ENCODE assay signal across 1 cellular context in the genomic region with DNA sequence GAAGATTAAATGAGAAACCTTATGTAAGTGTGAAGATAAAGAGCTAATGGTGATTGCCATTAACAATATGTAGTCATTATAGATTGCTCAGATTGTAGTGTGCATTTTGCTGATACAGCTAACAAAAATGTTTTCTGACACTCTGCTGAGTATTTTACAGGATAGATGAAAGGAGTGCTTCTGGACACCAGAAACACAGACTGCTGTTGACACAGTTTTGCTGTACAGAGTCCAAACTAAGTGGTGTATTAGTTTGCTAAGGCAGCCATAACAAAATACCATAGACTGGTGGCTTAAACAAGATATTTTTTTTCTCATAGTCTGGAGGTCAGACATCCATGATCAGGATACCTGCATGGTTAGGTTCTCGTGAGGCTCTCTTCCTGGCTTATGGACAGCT.
TF ChIP-seq lines count a peak whose summit lies in the region.

No MANE protein-coding gene starts in this region.

TF ChIP-seq in HepG2, 621 proteins besides CTCF, POLR2A, EP300 and RAD21 (continued from another document and continues in another):
- TF ChIP-seq, protein P1, sequence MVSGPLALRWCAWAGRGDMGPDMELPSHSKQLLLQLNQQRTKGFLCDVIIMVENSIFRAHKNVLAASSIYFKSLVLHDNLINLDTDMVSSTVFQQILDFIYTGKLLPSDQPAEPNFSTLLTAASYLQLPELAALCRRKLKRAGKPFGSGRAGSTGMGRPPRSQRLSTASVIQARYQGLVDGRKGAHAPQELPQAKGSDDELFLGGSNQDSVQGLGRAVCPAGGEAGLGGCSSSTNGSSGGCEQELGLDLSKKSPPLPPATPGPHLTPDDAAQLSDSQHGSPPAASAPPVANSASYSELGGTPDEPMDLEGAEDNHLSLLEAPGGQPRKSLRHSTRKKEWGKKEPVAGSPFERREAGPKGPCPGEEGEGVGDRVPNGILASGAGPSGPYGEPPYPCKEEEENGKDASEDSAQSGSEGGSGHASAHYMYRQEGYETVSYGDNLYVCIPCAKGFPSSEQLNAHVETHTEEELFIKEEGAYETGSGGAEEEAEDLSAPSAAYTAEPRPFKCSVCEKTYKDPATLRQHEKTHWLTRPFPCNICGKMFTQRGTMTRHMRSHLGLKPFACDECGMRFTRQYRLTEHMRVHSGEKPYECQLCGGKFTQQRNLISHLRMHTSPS (CRISPR knock-in tag; IDR thresholded peaks at IDR 0.05; ENCODE audit: low read depth): no peak
- TF ChIP-seq, protein P2, sequence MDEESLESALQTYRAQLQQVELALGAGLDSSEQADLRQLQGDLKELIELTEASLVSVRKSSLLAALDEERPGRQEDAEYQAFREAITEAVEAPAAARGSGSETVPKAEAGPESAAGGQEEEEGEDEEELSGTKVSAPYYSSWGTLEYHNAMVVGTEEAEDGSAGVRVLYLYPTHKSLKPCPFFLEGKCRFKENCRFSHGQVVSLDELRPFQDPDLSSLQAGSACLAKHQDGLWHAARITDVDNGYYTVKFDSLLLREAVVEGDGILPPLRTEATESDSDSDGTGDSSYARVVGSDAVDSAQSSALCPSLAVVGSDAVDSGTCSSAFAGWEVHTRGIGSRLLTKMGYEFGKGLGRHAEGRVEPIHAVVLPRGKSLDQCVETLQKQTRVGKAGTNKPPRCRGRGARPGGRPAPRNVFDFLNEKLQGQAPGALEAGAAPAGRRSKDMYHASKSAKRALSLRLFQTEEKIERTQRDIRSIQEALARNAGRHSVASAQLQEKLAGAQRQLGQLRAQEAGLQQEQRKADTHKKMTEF (CRISPR knock-in tag; IDR thresholded peaks at IDR 0.05): peak; percentile 35; the same call in 1 of the 2 replicates
- no peak for TF ChIP-seq DNMT3B (CRISPR knock-in tag; conservative IDR thresholded peaks at IDR 0.05)
- peak; percentile 67 for TF ChIP-seq GATAD2A (CRISPR knock-in tag; IDR thresholded peaks at IDR 0.05)
- no peak for TF ChIP-seq ZNF567 (CRISPR knock-in tag; IDR thresholded peaks at IDR 0.05; ENCODE audit: borderline replicate concordance)
- TF ChIP-seq TBP (CRISPR knock-in tag; IDR thresholded peaks at IDR 0.05): no peak
- no peak for TF ChIP-seq ZC3H13 (CRISPR knock-in tag; IDR thresholded peaks at IDR 0.05)
- TF ChIP-seq LCORL (IDR thresholded peaks at IDR 0.05): no peak
- TF ChIP-seq LCORL (CRISPR knock-in tag; IDR thresholded peaks at IDR 0.05): peak; percentile 76
- TF ChIP-seq, protein P3, sequence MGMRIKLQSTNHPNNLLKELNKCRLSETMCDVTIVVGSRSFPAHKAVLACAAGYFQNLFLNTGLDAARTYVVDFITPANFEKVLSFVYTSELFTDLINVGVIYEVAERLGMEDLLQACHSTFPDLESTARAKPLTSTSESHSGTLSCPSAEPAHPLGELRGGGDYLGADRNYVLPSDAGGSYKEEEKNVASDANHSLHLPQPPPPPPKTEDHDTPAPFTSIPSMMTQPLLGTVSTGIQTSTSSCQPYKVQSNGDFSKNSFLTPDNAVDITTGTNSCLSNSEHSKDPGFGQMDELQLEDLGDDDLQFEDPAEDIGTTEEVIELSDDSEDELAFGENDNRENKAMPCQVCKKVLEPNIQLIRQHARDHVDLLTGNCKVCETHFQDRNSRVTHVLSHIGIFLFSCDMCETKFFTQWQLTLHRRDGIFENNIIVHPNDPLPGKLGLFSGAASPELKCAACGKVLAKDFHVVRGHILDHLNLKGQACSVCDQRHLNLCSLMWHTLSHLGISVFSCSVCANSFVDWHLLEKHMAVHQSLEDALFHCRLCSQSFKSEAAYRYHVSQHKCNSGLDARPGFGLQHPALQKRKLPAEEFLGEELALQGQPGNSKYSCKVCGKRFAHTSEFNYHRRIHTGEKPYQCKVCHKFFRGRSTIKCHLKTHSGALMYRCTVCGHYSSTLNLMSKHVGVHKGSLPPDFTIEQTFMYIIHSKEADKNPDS (CRISPR knock-in tag; IDR thresholded peaks at IDR 0.05): 0 out of 2 replicates have a peak, but pooled peaks have one; percentile 47
- no peak for TF ChIP-seq ZNF256 (CRISPR knock-in tag; conservative IDR thresholded peaks at IDR 0.05)
- TF ChIP-seq, protein P4, sequence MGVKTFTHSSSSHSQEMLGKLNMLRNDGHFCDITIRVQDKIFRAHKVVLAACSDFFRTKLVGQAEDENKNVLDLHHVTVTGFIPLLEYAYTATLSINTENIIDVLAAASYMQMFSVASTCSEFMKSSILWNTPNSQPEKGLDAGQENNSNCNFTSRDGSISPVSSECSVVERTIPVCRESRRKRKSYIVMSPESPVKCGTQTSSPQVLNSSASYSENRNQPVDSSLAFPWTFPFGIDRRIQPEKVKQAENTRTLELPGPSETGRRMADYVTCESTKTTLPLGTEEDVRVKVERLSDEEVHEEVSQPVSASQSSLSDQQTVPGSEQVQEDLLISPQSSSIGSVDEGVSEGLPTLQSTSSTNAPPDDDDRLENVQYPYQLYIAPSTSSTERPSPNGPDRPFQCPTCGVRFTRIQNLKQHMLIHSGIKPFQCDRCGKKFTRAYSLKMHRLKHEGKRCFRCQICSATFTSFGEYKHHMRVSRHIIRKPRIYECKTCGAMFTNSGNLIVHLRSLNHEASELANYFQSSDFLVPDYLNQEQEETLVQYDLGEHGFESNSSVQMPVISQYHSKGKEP (CRISPR knock-in tag; IDR thresholded peaks at IDR 0.05): no peak
- TF ChIP-seq, protein P5, sequence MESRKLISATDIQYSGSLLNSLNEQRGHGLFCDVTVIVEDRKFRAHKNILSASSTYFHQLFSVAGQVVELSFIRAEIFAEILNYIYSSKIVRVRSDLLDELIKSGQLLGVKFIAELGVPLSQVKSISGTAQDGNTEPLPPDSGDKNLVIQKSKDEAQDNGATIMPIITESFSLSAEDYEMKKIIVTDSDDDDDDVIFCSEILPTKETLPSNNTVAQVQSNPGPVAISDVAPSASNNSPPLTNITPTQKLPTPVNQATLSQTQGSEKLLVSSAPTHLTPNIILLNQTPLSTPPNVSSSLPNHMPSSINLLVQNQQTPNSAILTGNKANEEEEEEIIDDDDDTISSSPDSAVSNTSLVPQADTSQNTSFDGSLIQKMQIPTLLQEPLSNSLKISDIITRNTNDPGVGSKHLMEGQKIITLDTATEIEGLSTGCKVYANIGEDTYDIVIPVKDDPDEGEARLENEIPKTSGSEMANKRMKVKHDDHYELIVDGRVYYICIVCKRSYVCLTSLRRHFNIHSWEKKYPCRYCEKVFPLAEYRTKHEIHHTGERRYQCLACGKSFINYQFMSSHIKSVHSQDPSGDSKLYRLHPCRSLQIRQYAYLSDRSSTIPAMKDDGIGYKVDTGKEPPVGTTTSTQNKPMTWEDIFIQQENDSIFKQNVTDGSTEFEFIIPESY (CRISPR knock-in tag; IDR thresholded peaks at IDR 0.05): no peak
- TF ChIP-seq, protein P6, sequence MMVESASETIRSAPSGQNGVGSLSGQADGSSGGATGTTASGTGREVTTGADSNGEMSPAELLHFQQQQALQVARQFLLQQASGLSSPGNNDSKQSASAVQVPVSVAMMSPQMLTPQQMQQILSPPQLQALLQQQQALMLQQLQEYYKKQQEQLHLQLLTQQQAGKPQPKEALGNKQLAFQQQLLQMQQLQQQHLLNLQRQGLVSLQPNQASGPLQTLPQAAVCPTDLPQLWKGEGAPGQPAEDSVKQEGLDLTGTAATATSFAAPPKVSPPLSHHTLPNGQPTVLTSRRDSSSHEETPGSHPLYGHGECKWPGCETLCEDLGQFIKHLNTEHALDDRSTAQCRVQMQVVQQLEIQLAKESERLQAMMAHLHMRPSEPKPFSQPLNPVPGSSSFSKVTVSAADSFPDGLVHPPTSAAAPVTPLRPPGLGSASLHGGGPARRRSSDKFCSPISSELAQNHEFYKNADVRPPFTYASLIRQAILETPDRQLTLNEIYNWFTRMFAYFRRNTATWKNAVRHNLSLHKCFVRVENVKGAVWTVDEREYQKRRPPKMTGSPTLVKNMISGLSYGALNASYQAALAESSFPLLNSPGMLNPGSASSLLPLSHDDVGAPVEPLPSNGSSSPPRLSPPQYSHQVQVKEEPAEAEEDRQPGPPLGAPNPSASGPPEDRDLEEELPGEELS (CRISPR knock-in tag; IDR thresholded peaks at IDR 0.05): peak; percentile 68; the same call in 1 of the 2 replicates
- no peak for TF ChIP-seq ZNF720 (CRISPR knock-in tag; IDR thresholded peaks at IDR 0.05)
- TF ChIP-seq MIER2 (CRISPR knock-in tag; IDR thresholded peaks at IDR 0.05): no peak
- no peak for TF ChIP-seq GABPB1 (CRISPR knock-in tag; IDR thresholded peaks at IDR 0.05)
- no peak for TF ChIP-seq MXD4 (CRISPR knock-in tag; IDR thresholded peaks at IDR 0.05)
- no peak for TF ChIP-seq ZNF296 (CRISPR knock-in tag; conservative IDR thresholded peaks at IDR 0.05)
- TF ChIP-seq ZNF12 (CRISPR knock-in tag; IDR thresholded peaks at IDR 0.05): peak; percentile 100
- TF ChIP-seq, protein P7, sequence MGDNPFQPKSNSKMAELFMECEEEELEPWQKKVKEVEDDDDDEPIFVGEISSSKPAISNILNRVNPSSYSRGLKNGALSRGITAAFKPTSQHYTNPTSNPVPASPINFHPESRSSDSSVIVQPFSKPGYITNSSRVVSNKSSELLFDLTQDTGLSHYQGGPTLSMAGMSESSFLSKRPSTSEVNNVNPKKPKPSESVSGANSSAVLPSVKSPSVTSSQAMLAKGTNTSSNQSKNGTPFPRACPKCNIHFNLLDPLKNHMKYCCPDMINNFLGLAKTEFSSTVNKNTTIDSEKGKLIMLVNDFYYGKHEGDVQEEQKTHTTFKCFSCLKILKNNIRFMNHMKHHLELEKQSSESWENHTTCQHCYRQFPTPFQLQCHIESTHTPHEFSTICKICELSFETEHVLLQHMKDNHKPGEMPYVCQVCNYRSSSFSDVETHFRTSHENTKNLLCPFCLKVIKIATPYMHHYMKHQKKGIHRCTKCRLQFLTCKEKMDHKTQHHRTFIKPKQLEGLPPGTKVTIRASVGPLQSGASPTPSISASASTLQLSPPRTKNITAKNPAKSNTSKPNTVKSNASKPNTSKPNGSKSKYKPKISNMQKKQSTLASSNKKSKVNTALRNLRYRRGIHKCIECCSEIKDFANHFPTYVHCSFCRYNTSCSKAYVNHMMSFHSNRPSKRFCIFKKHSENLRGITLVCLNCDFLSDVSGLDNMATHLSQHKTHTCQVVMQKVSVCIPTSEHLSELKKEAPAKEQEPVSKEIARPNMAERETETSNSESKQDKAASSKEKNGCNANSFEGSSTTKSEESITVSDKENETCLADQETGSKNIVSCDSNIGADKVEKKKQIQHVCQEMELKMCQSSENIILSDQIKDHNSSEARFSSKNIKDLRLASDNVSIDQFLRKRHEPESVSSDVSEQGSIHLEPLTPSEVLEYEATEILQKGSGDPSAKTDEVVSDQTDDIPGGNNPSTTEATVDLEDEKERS (CRISPR knock-in tag; IDR thresholded peaks at IDR 0.05): peak; percentile 68; the same call in 1 of the 2 replicates
- TF ChIP-seq HMG20A (CRISPR knock-in tag; IDR thresholded peaks at IDR 0.05; ENCODE audit: borderline replicate concordance): peak; percentile 43; the same call in 1 of the 2 replicates
- TF ChIP-seq, protein P8, sequence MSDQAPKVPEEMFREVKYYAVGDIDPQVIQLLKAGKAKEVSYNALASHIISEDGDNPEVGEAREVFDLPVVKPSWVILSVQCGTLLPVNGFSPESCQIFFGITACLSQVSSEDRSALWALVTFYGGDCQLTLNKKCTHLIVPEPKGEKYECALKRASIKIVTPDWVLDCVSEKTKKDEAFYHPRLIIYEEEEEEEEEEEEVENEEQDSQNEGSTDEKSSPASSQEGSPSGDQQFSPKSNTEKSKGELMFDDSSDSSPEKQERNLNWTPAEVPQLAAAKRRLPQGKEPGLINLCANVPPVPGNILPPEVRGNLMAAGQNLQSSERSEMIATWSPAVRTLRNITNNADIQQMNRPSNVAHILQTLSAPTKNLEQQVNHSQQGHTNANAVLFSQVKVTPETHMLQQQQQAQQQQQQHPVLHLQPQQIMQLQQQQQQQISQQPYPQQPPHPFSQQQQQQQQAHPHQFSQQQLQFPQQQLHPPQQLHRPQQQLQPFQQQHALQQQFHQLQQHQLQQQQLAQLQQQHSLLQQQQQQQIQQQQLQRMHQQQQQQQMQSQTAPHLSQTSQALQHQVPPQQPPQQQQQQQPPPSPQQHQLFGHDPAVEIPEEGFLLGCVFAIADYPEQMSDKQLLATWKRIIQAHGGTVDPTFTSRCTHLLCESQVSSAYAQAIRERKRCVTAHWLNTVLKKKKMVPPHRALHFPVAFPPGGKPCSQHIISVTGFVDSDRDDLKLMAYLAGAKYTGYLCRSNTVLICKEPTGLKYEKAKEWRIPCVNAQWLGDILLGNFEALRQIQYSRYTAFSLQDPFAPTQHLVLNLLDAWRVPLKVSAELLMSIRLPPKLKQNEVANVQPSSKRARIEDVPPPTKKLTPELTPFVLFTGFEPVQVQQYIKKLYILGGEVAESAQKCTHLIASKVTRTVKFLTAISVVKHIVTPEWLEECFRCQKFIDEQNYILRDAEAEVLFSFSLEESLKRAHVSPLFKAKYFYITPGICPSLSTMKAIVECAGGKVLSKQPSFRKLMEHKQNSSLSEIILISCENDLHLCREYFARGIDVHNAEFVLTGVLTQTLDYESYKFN (CRISPR knock-in tag; conservative IDR thresholded peaks at IDR 0.05): peak; percentile 87
- TF ChIP-seq SP5 (CRISPR knock-in tag; IDR thresholded peaks at IDR 0.05; ENCODE audit: borderline replicate concordance, low read depth): peak; percentile 8; the same call in 1 of the 2 replicates
- TF ChIP-seq, protein P9, sequence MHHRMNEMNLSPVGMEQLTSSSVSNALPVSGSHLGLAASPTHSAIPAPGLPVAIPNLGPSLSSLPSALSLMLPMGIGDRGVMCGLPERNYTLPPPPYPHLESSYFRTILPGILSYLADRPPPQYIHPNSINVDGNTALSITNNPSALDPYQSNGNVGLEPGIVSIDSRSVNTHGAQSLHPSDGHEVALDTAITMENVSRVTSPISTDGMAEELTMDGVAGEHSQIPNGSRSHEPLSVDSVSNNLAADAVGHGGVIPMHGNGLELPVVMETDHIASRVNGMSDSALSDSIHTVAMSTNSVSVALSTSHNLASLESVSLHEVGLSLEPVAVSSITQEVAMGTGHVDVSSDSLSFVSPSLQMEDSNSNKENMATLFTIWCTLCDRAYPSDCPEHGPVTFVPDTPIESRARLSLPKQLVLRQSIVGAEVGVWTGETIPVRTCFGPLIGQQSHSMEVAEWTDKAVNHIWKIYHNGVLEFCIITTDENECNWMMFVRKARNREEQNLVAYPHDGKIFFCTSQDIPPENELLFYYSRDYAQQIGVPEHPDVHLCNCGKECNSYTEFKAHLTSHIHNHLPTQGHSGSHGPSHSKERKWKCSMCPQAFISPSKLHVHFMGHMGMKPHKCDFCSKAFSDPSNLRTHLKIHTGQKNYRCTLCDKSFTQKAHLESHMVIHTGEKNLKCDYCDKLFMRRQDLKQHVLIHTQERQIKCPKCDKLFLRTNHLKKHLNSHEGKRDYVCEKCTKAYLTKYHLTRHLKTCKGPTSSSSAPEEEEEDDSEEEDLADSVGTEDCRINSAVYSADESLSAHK (CRISPR knock-in tag; IDR thresholded peaks at IDR 0.05; ENCODE audit: borderline replicate concordance): no peak
